In genomic region chr7:130154131-130154500, GRCh38 we compare ENCODE assay signal across 13 cellular contexts.
A peak's percentile ranks its signal among the peaks of the same experiment; 100 is the strongest.
DNase-seq lines count a peak whose midpoint lies in the region; ATAC-seq and TF ChIP-seq lines count a peak whose summit lies in the region.
"Had no signal": no experiment of that assay in that cellular context is flagged by ENCODE, and none has a peak within 500 bp of the region (broad histone marks: within the 10 kb centered on the region; RNA-seq: fewer than 3 reads in every experiment).

No MANE protein-coding gene starts in this region.

- H3K27me3 ChIP-seq in RWPE2 (ENCODE audit: insufficient read depth, poor library complexity, severe bottlenecking), result no peaks in the 10 kb centered on the region

- peak; percentile 81 for DNase-seq in NCI-H345 treated with DMSO at 0.1 percent for 48 hours (lab: John Stamatoyannopoulos, UW; ENCODE audit: unreplicated experiment)
- DNase-seq in NCI-H345 (lab: John Stamatoyannopoulos, UW), result no peak
- DNase-seq in RWPE2 (ENCODE audit: low spot score), result no peak
- peak; percentile 32 for DNase-seq in left kidney (ENCODE audit: low read depth, low spot score)
- no peak for DNase-seq in stimulated activated effector memory CD8-positive, alpha-beta T cell treated with anti-CD3 and anti-CD28 coated beads, Interleukin-12 subunit alpha, Interleukin-12 subunit beta, amount 100 ng/mL, for 72 hours (ENCODE audit: low spot score in 2 of 2)
- DNase-seq in T1000 (lab: John Stamatoyannopoulos, UW), result no peak
- no peak for DNase-seq in stimulated activated CD4-positive, alpha-beta T cell treated with anti-CD3 and anti-CD28 coated beads, Interleukin-1b, Interleukin-23, amount 100 ng/mL, for 48 hours
- DNase-seq: activated CD4-positive, alpha-beta T cell treated with anti-CD3 and anti-CD28 coated beads, Interleukin-2, amount 50 U/mL, for 48 hours; activated effector memory CD4-positive, alpha-beta T cell treated with anti-CD3 and anti-CD28 coated beads, Interleukin-2, amount 50 U/mL, for 16 hours; effector CD4-positive, alpha-beta T cell; stimulated activated CD4-positive, alpha-beta T cell treated with anti-CD3 and anti-CD28 coated beads, Interleukin-15, amount 100 ng/mL, for 24 hours had no signal

- peaks cover 16% of the 10 kb centered on the region for H3K36me3 Mint-ChIP-seq in stimulated activated effector memory CD8-positive, alpha-beta T cell treated with anti-CD3 and anti-CD28 coated beads, Interleukin-12 subunit alpha, Interleukin-12 subunit beta, amount 100 ng/mL, for 72 hours

- H3K27ac Mint-ChIP-seq in stimulated activated effector memory CD8-positive, alpha-beta T cell treated with anti-CD3 and anti-CD28 coated beads, Interleukin-12 subunit alpha, Interleukin-12 subunit beta, amount 100 ng/mL, for 72 hours, result no peak overlapping the region

- no peak for TF ChIP-seq CTCF in RWPE2 (IDR thresholded peaks at IDR 0.05; ENCODE audit: poor library complexity, severe bottlenecking)

- no peaks in the 10 kb centered on the region for H3K9me3 ChIP-seq in RWPE2 (ENCODE audit: severe bottlenecking)

- H3K4me1 ChIP-seq in RWPE2 (ENCODE audit: insufficient read depth, poor library complexity, severe bottlenecking), result no peaks in the 10 kb centered on the region

- H3K4me1 Mint-ChIP-seq in stimulated activated effector memory CD8-positive, alpha-beta T cell treated with anti-CD3 and anti-CD28 coated beads, Interleukin-12 subunit alpha, Interleukin-12 subunit beta, amount 100 ng/mL, for 72 hours, result no peaks in the 10 kb centered on the region

- no peak overlapping the region for H3K4me3 ChIP-seq in RWPE2 (ENCODE audit: severe bottlenecking)
- H3K4me3 ChIP-seq: PC-9 had no signal

- H3K27ac ChIP-seq in RWPE2 (ENCODE audit: poor library complexity, severe bottlenecking), result no peak overlapping the region
- H3K27ac ChIP-seq: PC-9 had no signal

- H3K9me3 Mint-ChIP-seq in stimulated activated effector memory CD8-positive, alpha-beta T cell treated with anti-CD3 and anti-CD28 coated beads, Interleukin-12 subunit alpha, Interleukin-12 subunit beta, amount 100 ng/mL, for 72 hours, result no peaks in the 10 kb centered on the region

- ATAC-seq in RWPE2 (ENCODE audit: low read depth), result peak; percentile 52
- ATAC-seq in stimulated activated effector memory CD8-positive, alpha-beta T cell treated with anti-CD3 and anti-CD28 coated beads, Interleukin-12 subunit alpha, Interleukin-12 subunit beta, amount 100 ng/mL, for 72 hours, result peak; percentile 20
- ATAC-seq in GM18858 (IDR thresholded peaks at IDR 0.05; ENCODE audit: unreplicated experiment), result no peak

- H3K4me3 Mint-ChIP-seq in stimulated activated effector memory CD8-positive, alpha-beta T cell treated with anti-CD3 and anti-CD28 coated beads, Interleukin-12 subunit alpha, Interleukin-12 subunit beta, amount 100 ng/mL, for 72 hours, result no peak overlapping the region

- peaks cover under 1% of the 10 kb centered on the region for H3K36me3 ChIP-seq in RWPE2 (ENCODE audit: low read depth)

Comparison
In these comparisons a context has a peak if more than half of its experiments do, and no peak if none do; other contexts are left out.
1. DNase-seq: peak in NCI-H345 treated with DMSO at 0.1 percent for 48 hours (single experiment) and left kidney (single experiment); none in NCI-H345 (single experiment), RWPE2 (single experiment), stimulated activated effector memory CD8-positive, alpha-beta T cell treated with anti-CD3 and anti-CD28 coated beads, Interleukin-12 subunit alpha, Interleukin-12 subunit beta, amount 100 ng/mL, for 72 hours (0 of 2), T1000 (single experiment) and stimulated activated CD4-positive, alpha-beta T cell treated with anti-CD3 and anti-CD28 coated beads, Interleukin-1b, Interleukin-23, amount 100 ng/mL, for 48 hours (single experiment).